12 cellular contexts compared by ENCODE assay signal in the genomic region with DNA sequence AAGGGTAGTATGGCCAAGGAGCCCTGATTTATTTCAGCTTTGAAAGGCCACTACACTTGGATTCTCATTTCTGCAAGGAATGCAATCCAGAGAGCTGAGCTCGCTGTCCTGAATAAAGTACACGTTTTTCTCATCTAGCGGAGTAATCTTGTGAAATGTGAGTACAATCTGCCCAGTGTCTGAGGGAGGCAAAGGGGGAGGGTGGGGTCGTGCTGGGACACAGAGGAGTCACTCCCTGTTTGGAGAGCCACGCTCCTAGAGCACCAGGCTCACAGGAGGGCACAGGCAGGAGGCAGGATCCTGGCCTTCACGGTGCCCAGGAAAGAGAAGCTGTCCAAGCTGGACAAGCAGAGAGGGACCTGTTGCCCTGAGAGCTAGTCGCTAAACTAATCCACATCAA. TPM values are rescaled to one million over a fixed set of nuclear protein-coding genes. Genes with fewer than 3 reads are reported as not detected.
DNase-seq lines count a peak whose midpoint lies in the region; ATAC-seq, FAIRE-seq and TF ChIP-seq lines count a peak whose summit lies in the region.
"Had no signal": no experiment of that assay in that cellular context is flagged by ENCODE, and none has a peak within 500 bp of the region (broad histone marks: within the 10 kb centered on the region; RNA-seq: fewer than 3 reads in every experiment).

No MANE protein-coding gene starts in this region.

- no peak overlapping the region for H4K5ac ChIP-seq in H1 (ENCODE audit: insufficient read length, low read depth, low read length)

- 0 out of 2 replicates have a peak, but pooled peaks cover 2% of the 10 kb centered on the region for H3K79me1 ChIP-seq in H1 (ENCODE audit: low read depth, low read length)

- DNase-seq in NCI-H2171 (lab: John Stamatoyannopoulos, UW) (peak; percentile 45), H1 (ENCODE audit: low read depth in 1 of 2, low spot score in 2 of 2) (no peak), lower lobe of right lung (no peak), testis (peak; percentile 82), activated T-cell treated with anti-CD3 and anti-CD28 coated beads for 4 hours (no peak)
- DNase-seq in activated T-helper 1 cell treated with anti-CD3 and anti-CD28 coated beads, Interleukin-12 subunit alpha, Interleukin-12 subunit beta, Interleukin-2, Interleukin-4 antibody, amounts not matched to agents 30 ng/mL and 10 ng/mL and 1 ng/mL, durations not matched to agents 14 hours and 24 hours and 36 hours (ENCODE audit: low spot score): no peak
- DNase-seq: NCI-H774; stimulated activated CD4-positive, alpha-beta T cell treated with anti-CD3 and anti-CD28 coated beads, Interleukin-4, amount 100 ng/mL, for 24 hours had no signal

- H2AFZ ChIP-seq in H1 (ENCODE audit: low read length): no peak overlapping the region

- H3K36me3 ChIP-seq in H1 (ENCODE audit: control insufficient read depth in 2 of 4, insufficient read depth in 4 of 4, low read length in 3 of 4): no peaks in the 10 kb centered on the region; a peak in 2 of 8 replicates
- no peaks in the 10 kb centered on the region for H3K36me3 ChIP-seq in lower lobe of right lung
- H3K36me3 ChIP-seq in testis (ENCODE audit: low read depth, missing control alignments): no peaks in the 10 kb centered on the region

- H4K91ac ChIP-seq in H1 (replicated peaks; ENCODE audit: insufficient read length, low read length): no peak overlapping the region

- no peak overlapping the region for H2BK120ac ChIP-seq in H1 (replicated peaks; ENCODE audit: low read depth, low read length)

- FAIRE-seq in H1 (lab: Jason Lieb, UNC): no peak
- FAIRE-seq: TTC549 had no signal

- no peak overlapping the region for H3K23ac ChIP-seq in H1 (ENCODE audit: insufficient read length)

- H3K27ac Mint-ChIP-seq in activated T-helper 1 cell treated with anti-CD3 and anti-CD28 coated beads, Interleukin-12 subunit alpha, Interleukin-12 subunit beta, Interleukin-2, Interleukin-4 antibody, amounts not matched to agents 30 ng/mL and 10 ng/mL and 1 ng/mL, durations not matched to agents 14 hours and 24 hours and 36 hours: no peak overlapping the region

- POLR2A ChIA-PET in H1 (lab: Charles Lee; ENCODE audit: partially characterized antibody): no interaction called here

- no peaks in the 10 kb centered on the region; a peak in 1 of 4 replicates for H3K9me3 ChIP-seq in H1 (ENCODE audit: insufficient read depth in 2 of 2, low read depth in 1 of 2, low read length in 1 of 2)
- H3K9me3 ChIP-seq in lower lobe of right lung: no peaks in the 10 kb centered on the region
- H3K9me3 ChIP-seq in testis: no peaks in the 10 kb centered on the region

- H3K9ac ChIP-seq in H1 (replicated peaks in 1 of 4; ENCODE audit: extremely low read depth in 1 of 4, low read depth in 3 of 4, low read length in 3 of 4): no peak overlapping the region

- no peak overlapping the region for H2BK20ac ChIP-seq in H1 (ENCODE audit: low read length)

- H3K4me2 ChIP-seq in H1 (ENCODE audit: insufficient read depth in 1 of 2, low read depth in 2 of 2, low read length in 2 of 2): no peak overlapping the region

- TF ChIP-seq POLR2A in H1 (IDR thresholded peaks at IDR 0.05; ENCODE audit: control extremely low read depth in 1 of 2, low read depth in 2 of 2, low read length in 2 of 2) (no peak), testis (IDR thresholded peaks at IDR 0.05) (no peak)

- H3K4ac ChIP-seq in H1 (replicated peaks; ENCODE audit: insufficient read length, low read depth, low read length): no peak overlapping the region

- H4K8ac ChIP-seq in H1 (ENCODE audit: extremely low read depth, insufficient read depth, low read length): no peak overlapping the region

- H3K27ac ChIP-seq in H1 (ENCODE audit: low read depth, low read length) (no peak overlapping the region), lower lobe of right lung (peak overlapping the region; percentile 41), testis (peak overlapping the region; percentile 53 to 62)

- TF ChIP-seq CTCF in H1 (IDR thresholded peaks at IDR 0.05; ENCODE audit: control extremely low read depth in 1 of 3, insufficient read depth in 1 of 3, low read depth in 1 of 3, low read length in 3 of 3) (no peak), lower lobe of right lung (IDR thresholded peaks at IDR 0.05) (no peak), testis (IDR thresholded peaks at IDR 0.05) (no peak)

- H2BK12ac ChIP-seq in H1 (ENCODE audit: low read depth, low read length): 0 out of 2 replicates have a peak overlapping the region, but pooled peaks have one; percentile 12

- H2AK5ac ChIP-seq in H1 (ENCODE audit: low read depth, low read length): no peak overlapping the region

- peaks cover 5% of the 10 kb centered on the region for H3K4me1 Mint-ChIP-seq in activated T-helper 1 cell treated with anti-CD3 and anti-CD28 coated beads, Interleukin-12 subunit alpha, Interleukin-12 subunit beta, Interleukin-2, Interleukin-4 antibody, amounts not matched to agents 30 ng/mL and 10 ng/mL and 1 ng/mL, durations not matched to agents 14 hours and 24 hours and 36 hours (ENCODE audit: low read depth)

- H3K27me3 ChIP-seq in H1 (replicated peaks in 1 of 4; ENCODE audit: control insufficient read depth in 3 of 4, extremely low read depth in 1 of 4, insufficient read depth in 3 of 4, low read length in 3 of 4) (no peaks in the 10 kb centered on the region), lower lobe of right lung (ENCODE audit: low read depth) (no peaks in the 10 kb centered on the region), testis (no peaks in the 10 kb centered on the region)

- TF ChIP-seq RAD21 in H1 (IDR thresholded peaks at IDR 0.05 in 1 of 2, conservative IDR thresholded peaks at IDR 0.05 in 1 of 2; ENCODE audit: low read depth in 2 of 2, low read length in 2 of 2): no peak

- H2BK15ac ChIP-seq in H1 (ENCODE audit: low read length): no peak overlapping the region

- CTCF ChIA-PET in H1 (lab: Charles Lee; ENCODE audit: partially characterized antibody): interaction anchor here (1.7 to 6.9 kb wide), 3 partner anchors 12 to 141 kb away, joined by 3 to 28 read pairs (median 6); no protein-coding TSS in a partner anchor

- intact Hi-C loops in lower lobe of right lung (cut with DNase I) (no loop called here), testis (cut with DNase I; ENCODE audit: low total_unique reads) (no loop called here)
- intact Hi-C loops in activated T-helper 1 cell treated with anti-CD3 and anti-CD28 coated beads, Interleukin-12 subunit alpha, Interleukin-12 subunit beta, Interleukin-2, Interleukin-4 antibody, amounts not matched to agents 30 ng/mL and 10 ng/mL and 1 ng/mL, durations not matched to agents 14 hours and 24 hours and 36 hours (cut with micrococcal nuclease): no loop called here

- no peak overlapping the region for H3K14ac ChIP-seq in H1 (ENCODE audit: insufficient read length)

- no peak overlapping the region for H3K18ac ChIP-seq in H1 (ENCODE audit: extremely low read depth, low read length)

- peaks cover 2% of the 10 kb centered on the region; the same call in 1 of the 2 replicates for H3K23me2 ChIP-seq in H1 (ENCODE audit: low read depth, low read length)

- H3K4me3 Mint-ChIP-seq in activated T-helper 1 cell treated with anti-CD3 and anti-CD28 coated beads, Interleukin-12 subunit alpha, Interleukin-12 subunit beta, Interleukin-2, Interleukin-4 antibody, amounts not matched to agents 30 ng/mL and 10 ng/mL and 1 ng/mL, durations not matched to agents 14 hours and 24 hours and 36 hours: no peak overlapping the region

- 76% methylated on average over 5 of the region's 7 CpGs; no CpG with 5 or more reads in 1 of the 2 experiments for WGBS in H1 (ENCODE audit: extremely low coverage in 1 of 2, insufficient coverage in 1 of 2, insufficient read length in 1 of 2, insufficient replicate concordance in 2 of 2, low coverage in 1 of 2, low lambda C conversion rate in 2 of 2, missing lambda C conversion rate in 1 of 2), 2 experiments
- 41 to 49% methylated on average over 6 to 7 of the region's 7 CpGs for WGBS in testis, 2 donors

- H3K27me3 Mint-ChIP-seq in activated T-helper 1 cell treated with anti-CD3 and anti-CD28 coated beads, Interleukin-12 subunit alpha, Interleukin-12 subunit beta, Interleukin-2, Interleukin-4 antibody, amounts not matched to agents 30 ng/mL and 10 ng/mL and 1 ng/mL, durations not matched to agents 14 hours and 24 hours and 36 hours (ENCODE audit: insufficient read depth): no peaks in the 10 kb centered on the region

- H3K4me3 ChIP-seq in H1 (ENCODE audit: extremely low read depth in 1 of 4, insufficient read depth in 2 of 4, low read depth in 3 of 4, low read length in 4 of 4) (no peak overlapping the region), lower lobe of right lung (no peak overlapping the region), testis (no peak overlapping the region)

- no peaks in the 10 kb centered on the region for H3K36me3 Mint-ChIP-seq in activated T-helper 1 cell treated with anti-CD3 and anti-CD28 coated beads, Interleukin-12 subunit alpha, Interleukin-12 subunit beta, Interleukin-2, Interleukin-4 antibody, amounts not matched to agents 30 ng/mL and 10 ng/mL and 1 ng/mL, durations not matched to agents 14 hours and 24 hours and 36 hours (ENCODE audit: low read depth)

- H4K20me1 ChIP-seq in H1 (replicated peaks in 1 of 2; ENCODE audit: control insufficient read depth in 1 of 2, insufficient read depth in 2 of 2, low read length in 2 of 2): no peaks in the 10 kb centered on the region

- 0 out of 4 replicates have a peak, but pooled peaks cover 0 to 3% of the 10 kb centered on the region in 2 experiments for H3K79me2 ChIP-seq in H1 (ENCODE audit: control insufficient read depth in 1 of 2, insufficient read depth in 2 of 2, low read length in 2 of 2)

- peaks cover 6% of the 10 kb centered on the region for H3K9me3 Mint-ChIP-seq in activated T-helper 1 cell treated with anti-CD3 and anti-CD28 coated beads, Interleukin-12 subunit alpha, Interleukin-12 subunit beta, Interleukin-2, Interleukin-4 antibody, amounts not matched to agents 30 ng/mL and 10 ng/mL and 1 ng/mL, durations not matched to agents 14 hours and 24 hours and 36 hours

- H2BK5ac ChIP-seq in H1 (ENCODE audit: low read depth, low read length): no peak overlapping the region; the same call in 1 of the 2 replicates

- peaks cover 0 to 13% (median 3%) of the 10 kb centered on the region in 4 experiments; a peak in 2 of 7 replicates for H3K4me1 ChIP-seq in H1 (replicated peaks in 1 of 4; ENCODE audit: control insufficient read depth in 3 of 4, insufficient read depth in 4 of 4, low read length in 3 of 4)
- peaks cover 38% of the 10 kb centered on the region for H3K4me1 ChIP-seq in lower lobe of right lung
- H3K4me1 ChIP-seq in testis: peaks cover 63% of the 10 kb centered on the region

- no peak for TF ChIP-seq EP300 in H1 (IDR thresholded peaks at IDR 0.05; ENCODE audit: borderline replicate concordance in 1 of 2, low read depth in 2 of 2, low read length in 2 of 2)

- ATAC-seq in lower lobe of right lung (peak; percentile 65 to 79), HG02981 (IDR thresholded peaks at IDR 0.05; ENCODE audit: unreplicated experiment) (no peak), GM18873 (IDR thresholded peaks at IDR 0.05; ENCODE audit: low FRiP score, unreplicated experiment) (no peak)

- no peak overlapping the region for H3K56ac ChIP-seq in H1 (replicated peaks; ENCODE audit: insufficient read length, low read depth, low read length)

RNA-seq across cellular contexts. Expression of a gene that starts 51.0 kb away (rescaled TPM):
- not detected in 2 replicates for total RNA-seq in H1 (2021; fragmentation: NEBNext Ultra II Directional; extraction: Animal tissue kit (Norgen Biotek cat#: 25700))
- polyA plus RNA-seq in H1 (2011; rRNA removed): not detected in 2 replicates
- polyA plus RNA-seq in H1 (2011; cell fraction: cytosol; rRNA removed): not detected
- polyA plus RNA-seq in H1 (2011; cell fraction: nucleus; rRNA removed): not detected
- polyA plus RNA-seq in H1 (2012, experiment 1 of 2): 0.14 to 0.16 TPM in 2 of 4 replicates, not detected in the others
- polyA plus RNA-seq in H1 (2012, experiment 2 of 2): not detected
- not detected for polyA plus RNA-seq in H1 (2013, experiment 1 of 2)
- polyA plus RNA-seq in H1 (2013, experiment 2 of 2): not detected
- not detected in 2 replicates for polyA minus RNA-seq in H1 (2011; rRNA and poly(A)+ RNA removed)
- polyA minus RNA-seq in H1 (2011; cell fraction: cytosol; rRNA and poly(A)+ RNA removed): not detected
- not detected for polyA minus RNA-seq in H1 (2011; cell fraction: nucleus; rRNA and poly(A)+ RNA removed)
- not detected for total RNA-seq in lower lobe of right lung
- total RNA-seq in testis: not detected
- polyA plus RNA-seq in testis (ENCODE audit: insufficient read depth, low read depth, low replicate concordance): not detected
- total RNA-seq in activated T-helper 1 cell treated with anti-CD3 and anti-CD28 coated beads, Interleukin-12 subunit alpha, Interleukin-12 subunit beta, Interleukin-2, Interleukin-4 antibody, amounts not matched to agents 30 ng/mL and 10 ng/mL and 1 ng/mL, durations not matched to agents 14 hours and 24 hours and 36 hours: not detected in 2 replicates
- total RNA-seq: mononuclear cell had no signal

RNA-seq across cellular contexts. Expression of a gene that starts 56.5 kb away (rescaled TPM):
- 14.9 and 16.1 TPM in 2 replicates for total RNA-seq in H1 (2021; fragmentation: NEBNext Ultra II Directional; extraction: Animal tissue kit (Norgen Biotek cat#: 25700))
- polyA plus RNA-seq in H1 (2011; rRNA removed) (6.9 and 12.7 TPM in 2 replicates), testis (ENCODE audit: insufficient read depth, low read depth, low replicate concordance) (9.1 TPM)
- polyA plus RNA-seq in H1 (2011; cell fraction: cytosol; rRNA removed): 8.9 TPM
- polyA plus RNA-seq in H1 (2011; cell fraction: nucleus; rRNA removed): 5.2 TPM
- 9.6 to 12.9 TPM (median 10.4 TPM) in 4 replicates for polyA plus RNA-seq in H1 (2012, experiment 1 of 2)
- polyA plus RNA-seq in H1 (2012, experiment 2 of 2): 5.1 TPM
- 13.6 TPM for polyA plus RNA-seq in H1 (2013, experiment 1 of 2)
- polyA plus RNA-seq in H1 (2013, experiment 2 of 2): 14.4 TPM
- polyA minus RNA-seq in H1 (2011; rRNA and poly(A)+ RNA removed): 29.0 and 38.6 TPM in 2 replicates
- 10.9 TPM for polyA minus RNA-seq in H1 (2011; cell fraction: cytosol; rRNA and poly(A)+ RNA removed)
- 20.8 TPM for polyA minus RNA-seq in H1 (2011; cell fraction: nucleus; rRNA and poly(A)+ RNA removed)
- total RNA-seq in lower lobe of right lung (22.7 TPM), testis (10 to 100 TPM; 17.5 to 23.2 TPM)
- 0.17 and 0.26 TPM in 2 replicates for total RNA-seq in activated T-helper 1 cell treated with anti-CD3 and anti-CD28 coated beads, Interleukin-12 subunit alpha, Interleukin-12 subunit beta, Interleukin-2, Interleukin-4 antibody, amounts not matched to agents 30 ng/mL and 10 ng/mL and 1 ng/mL, durations not matched to agents 14 hours and 24 hours and 36 hours

Comparison
In these comparisons a context has a peak if more than half of its experiments do, and no peak if none do; other contexts are left out.
1. DNase-seq: peak in NCI-H2171 (single experiment) and testis (single experiment); none in H1 (0 of 2), lower lobe of right lung (single experiment), activated T-helper 1 cell treated with anti-CD3 and anti-CD28 coated beads, Interleukin-12 subunit alpha, Interleukin-12 subunit beta, Interleukin-2, Interleukin-4 antibody, amounts not matched to agents 30 ng/mL and 10 ng/mL and 1 ng/mL, durations not matched to agents 14 hours and 24 hours and 36 hours (single experiment) and activated T-cell treated with anti-CD3 and anti-CD28 coated beads for 4 hours (single experiment).
2. ATAC-seq: peak in lower lobe of right lung (2 of 2); none in HG02981 (single experiment) and GM18873 (single experiment).
3. RNA of a gene that starts 56.5 kb away (total RNA-seq): 17.5 to 23.2 TPM in testis, 22.7 TPM in lower lobe of right lung (single experiment) and 14.9 to 16.1 TPM in H1; 0.17 to 0.26 TPM in activated T-helper 1 cell treated with anti-CD3 and anti-CD28 coated beads, Interleukin-12 subunit alpha, Interleukin-12 subunit beta, Interleukin-2, Interleukin-4 antibody, amounts not matched to agents 30 ng/mL and 10 ng/mL and 1 ng/mL, durations not matched to agents 14 hours and 24 hours and 36 hours; every median in the first group is over 10 times any median in the second.